ENCODE assay signal across 2 cellular contexts in genomic region chr1:108686609-108687313, GRCh38.
TF ChIP-seq lines count a peak whose summit lies in the region.

No MANE protein-coding gene starts in this region.

TF ChIP-seq in K562, 482 proteins besides CTCF, POLR2A, EP300 and RAD21 (continues in another document):
- TF ChIP-seq RAD51 (IDR thresholded peaks at IDR 0.05; ENCODE audit: borderline replicate concordance, low read depth) (no peak), SAFB (IDR thresholded peaks at IDR 0.05; ENCODE audit: borderline replicate concordance, low read depth, low read length) (no peak), BDP1 (IDR thresholded peaks at IDR 0.05; ENCODE audit: insufficient read depth, insufficient read length) (no peak), MAFF (IDR thresholded peaks at IDR 0.05; ENCODE audit: low read length) (no peak), JUNB (CRISPR knock-in tag; conservative IDR thresholded peaks at IDR 0.05) (no peak), CBFA2T2 (conservative IDR thresholded peaks at IDR 0.05) (peak; percentile 38; the same call in 1 of the 2 replicates), NCOA2 (IDR thresholded peaks at IDR 0.05; ENCODE audit: partially characterized antibody in 2 of 2) (no peak), ZNF444 (CRISPR knock-in tag; IDR thresholded peaks at IDR 0.05) (no peak), MAZ (CRISPR knock-in tag; conservative IDR thresholded peaks at IDR 0.05 in 1 of 2, IDR thresholded peaks at IDR 0.05 in 1 of 2) (no peak), PATZ1 (CRISPR knock-in tag; IDR thresholded peaks at IDR 0.05; ENCODE audit: borderline replicate concordance) (no peak), ZKSCAN8 (CRISPR knock-in tag; IDR thresholded peaks at IDR 0.05) (no peak), XRCC4 (IDR thresholded peaks at IDR 0.05; ENCODE audit: extremely low read depth, insufficient read depth, insufficient read length) (no peak), ZC3H11A (IDR thresholded peaks at IDR 0.05; ENCODE audit: low read depth, low read length) (no peak), TEAD4 (IDR thresholded peaks at IDR 0.05; ENCODE audit: low read length) (0 out of 2 replicates have a peak, but pooled peaks have one; percentile 17), TEAD4 (CRISPR knock-in tag; IDR thresholded peaks at IDR 0.05; ENCODE audit: borderline replicate concordance) (no peak), KHSRP (IDR thresholded peaks at IDR 0.05) (no peak), PCBP2 (IDR thresholded peaks at IDR 0.05; ENCODE audit: low read depth, low read length, poor library complexity, severe bottlenecking) (no peak), DPF2 (IDR thresholded peaks at IDR 0.05) (no peak), HDAC2 (IDR thresholded peaks at IDR 0.05) (no peak), CEBPB (tag; IDR thresholded peaks at IDR 0.05) (no peak)
- TF ChIP-seq, protein P1, sequence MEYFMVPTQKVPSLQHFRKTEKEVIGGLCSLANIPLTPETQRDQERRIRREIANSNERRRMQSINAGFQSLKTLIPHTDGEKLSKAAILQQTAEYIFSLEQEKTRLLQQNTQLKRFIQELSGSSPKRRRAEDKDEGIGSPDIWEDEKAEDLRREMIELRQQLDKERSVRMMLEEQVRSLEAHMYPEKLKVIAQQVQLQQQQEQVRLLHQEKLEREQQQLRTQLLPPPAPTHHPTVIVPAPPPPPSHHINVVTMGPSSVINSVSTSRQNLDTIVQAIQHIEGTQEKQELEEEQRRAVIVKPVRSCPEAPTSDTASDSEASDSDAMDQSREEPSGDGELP (CRISPR knock-in tag; IDR thresholded peaks at IDR 0.05; ENCODE audit: borderline replicate concordance): no peak
- TF ChIP-seq, protein P2, sequence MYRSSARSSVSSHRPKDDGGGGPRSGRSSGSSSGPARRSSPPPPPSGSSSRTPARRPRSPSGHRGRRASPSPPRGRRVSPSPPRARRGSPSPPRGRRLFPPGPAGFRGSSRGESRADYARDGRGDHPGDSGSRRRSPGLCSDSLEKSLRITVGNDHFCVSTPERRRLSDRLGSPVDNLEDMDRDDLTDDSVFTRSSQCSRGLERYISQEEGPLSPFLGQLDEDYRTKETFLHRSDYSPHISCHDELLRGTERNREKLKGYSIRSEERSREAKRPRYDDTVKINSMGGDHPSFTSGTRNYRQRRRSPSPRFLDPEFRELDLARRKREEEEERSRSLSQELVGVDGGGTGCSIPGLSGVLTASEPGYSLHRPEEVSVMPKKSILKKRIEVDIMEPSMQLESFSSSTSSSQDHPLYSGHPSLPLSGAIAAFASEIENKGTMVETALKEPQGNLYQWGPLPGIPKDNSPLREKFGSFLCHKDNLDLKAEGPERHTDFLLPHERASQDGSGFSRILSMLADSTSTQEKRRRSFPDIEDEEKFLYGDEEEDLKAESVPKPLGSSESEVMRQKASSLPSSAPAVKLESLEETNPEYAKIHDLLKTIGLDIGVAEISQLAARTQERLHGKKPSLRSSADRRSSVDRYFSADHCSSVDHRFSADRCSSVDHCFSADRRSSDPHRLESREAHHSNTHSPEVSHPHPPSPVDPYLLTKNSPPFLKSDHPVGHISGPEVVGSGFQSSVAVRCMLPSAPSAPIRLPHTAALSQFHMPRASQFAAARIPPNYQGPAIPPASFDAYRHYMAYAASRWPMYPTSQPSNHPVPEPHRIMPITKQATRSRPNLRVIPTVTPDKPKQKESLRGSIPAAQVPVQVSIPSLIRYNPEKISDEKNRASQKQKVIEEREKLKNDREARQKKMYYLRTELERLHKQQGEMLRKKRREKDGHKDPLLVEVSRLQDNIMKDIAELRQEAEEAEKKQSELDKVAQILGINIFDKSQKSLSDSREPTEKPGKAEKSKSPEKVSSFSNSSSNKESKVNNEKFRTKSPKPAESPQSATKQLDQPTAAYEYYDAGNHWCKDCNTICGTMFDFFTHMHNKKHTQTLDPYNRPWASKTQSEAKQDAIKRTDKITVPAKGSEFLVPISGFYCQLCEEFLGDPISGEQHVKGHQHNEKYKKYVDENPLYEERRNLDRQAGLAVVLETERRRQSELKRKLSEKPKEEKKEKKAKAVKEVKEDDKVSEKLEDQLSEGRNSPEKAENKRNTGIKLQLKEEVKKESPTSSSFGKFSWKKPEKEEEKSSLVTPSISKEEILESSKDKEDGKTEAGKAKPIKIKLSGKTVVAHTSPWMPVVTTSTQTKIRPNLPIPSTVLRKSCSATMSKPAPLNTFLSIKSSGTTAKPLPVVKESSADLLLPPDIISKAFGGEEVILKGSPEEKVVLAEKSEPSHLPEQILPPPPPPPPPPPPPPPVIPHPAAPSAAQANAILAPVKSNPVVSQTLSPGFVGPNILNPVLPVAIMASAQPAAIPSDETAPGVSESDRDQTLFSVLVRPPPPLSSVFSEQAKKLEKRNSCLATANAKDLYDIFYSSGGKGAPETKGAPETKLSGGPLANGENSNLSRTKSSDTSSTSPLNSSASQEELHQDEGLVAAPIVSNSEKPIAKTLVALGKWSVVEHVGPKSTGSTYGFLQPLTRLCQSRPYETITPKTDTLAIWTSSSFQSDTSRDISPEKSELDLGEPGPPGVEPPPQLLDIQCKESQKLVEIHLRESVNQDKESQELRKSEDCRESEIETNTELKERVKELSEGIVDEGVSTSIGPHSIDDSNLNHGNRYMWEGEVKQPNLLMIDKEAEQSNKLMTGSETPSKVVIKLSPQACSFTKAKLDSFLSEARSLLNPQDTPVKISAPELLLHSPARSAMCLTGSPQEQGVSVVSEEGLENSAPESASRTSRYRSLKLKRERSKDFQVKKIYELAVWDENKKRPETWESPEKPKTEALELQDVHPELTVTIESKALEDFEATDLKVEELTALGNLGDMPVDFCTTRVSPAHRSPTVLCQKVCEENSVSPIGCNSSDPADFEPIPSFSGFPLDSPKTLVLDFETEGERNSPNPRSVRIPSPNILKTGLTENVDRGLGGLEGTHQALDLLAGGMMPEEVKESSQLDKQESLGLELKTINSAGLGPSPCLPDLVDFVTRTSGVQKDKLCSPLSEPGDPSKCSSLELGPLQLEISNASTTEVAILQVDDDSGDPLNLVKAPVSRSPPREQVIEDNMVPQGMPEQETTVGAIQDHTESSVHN (IDR thresholded peaks at IDR 0.05; ENCODE audit: borderline replicate concordance in 1 of 2, low read depth in 1 of 2): no peak

TF ChIP-seq in GM23338, 12 proteins besides CTCF, POLR2A, EP300 and RAD21:
- no peak for TF ChIP-seq EZH2phosphoT487 (IDR thresholded peaks at IDR 0.05; ENCODE audit: unreplicated experiment)
- TF ChIP-seq ZNF462 (CRISPR knock-in tag; IDR thresholded peaks at IDR 0.05): no peak
- no peak for TF ChIP-seq EZH2 (IDR thresholded peaks at IDR 0.05; ENCODE audit: low read depth, unreplicated experiment)
- TF ChIP-seq JUNB (IDR thresholded peaks at IDR 0.05; ENCODE audit: unreplicated experiment): no peak
- no peak for TF ChIP-seq NANOG (IDR thresholded peaks at IDR 0.05; ENCODE audit: borderline replicate concordance)
- TF ChIP-seq ZNF331 (CRISPR knock-in tag; IDR thresholded peaks at IDR 0.05; ENCODE audit: low read depth): no peak
- TF ChIP-seq STAT1 (IDR thresholded peaks at IDR 0.05; ENCODE audit: unreplicated experiment): no peak
- TF ChIP-seq POLR2AphosphoS5 (IDR thresholded peaks at IDR 0.05; ENCODE audit: low read depth): no peak
- no peak for TF ChIP-seq REST (IDR thresholded peaks at IDR 0.05; ENCODE audit: unreplicated experiment)
- TF ChIP-seq CREB1 (CRISPR knock-in tag; IDR thresholded peaks at IDR 0.05; ENCODE audit: low read depth): no peak
- no peak for TF ChIP-seq ETS1 (IDR thresholded peaks at IDR 0.05)
- no peak for TF ChIP-seq ZNF114 (CRISPR knock-in tag; IDR thresholded peaks at IDR 0.05)
